In the genomic region with DNA sequence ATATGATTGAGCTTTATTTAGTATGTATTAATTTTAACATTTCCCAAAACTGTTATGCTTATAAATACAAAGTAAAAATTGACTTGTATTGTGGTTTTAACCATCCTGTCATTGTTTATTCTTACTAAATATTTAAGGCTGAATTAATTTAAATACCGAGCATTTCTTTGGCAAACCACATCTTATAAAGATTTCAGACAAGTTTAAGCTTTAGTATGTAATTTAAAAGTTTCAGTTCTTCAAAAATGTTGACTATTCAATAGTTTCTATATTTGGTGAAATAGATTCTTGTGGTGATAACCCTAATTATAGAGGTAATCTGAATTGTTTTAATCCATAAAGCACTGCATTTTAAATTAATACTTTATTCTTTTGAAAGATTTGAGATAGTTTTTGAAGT, we compare ENCODE assay signal across 20 cellular contexts.
DNase-seq lines count a peak whose midpoint lies in the region; ATAC-seq and TF ChIP-seq lines count a peak whose summit lies in the region.
"Had no signal": no experiment of that assay in that cellular context is flagged by ENCODE, and none has a peak within 500 bp of the region (broad histone marks: within the 10 kb centered on the region; RNA-seq: fewer than 3 reads in every experiment).

No MANE protein-coding gene starts in this region.

- no peak overlapping the region for H2AFZ ChIP-seq in smooth muscle cell (ENCODE audit: low read depth)

- in situ Hi-C loops in astrocyte of the spinal cord (cut with HindIII; ENCODE audit: low sequenced_read_pairs): no loop called here

- intact Hi-C loops in esophagus squamous epithelium (cut with DNase I): no loop called here

- DNase-seq in astrocyte of the spinal cord (ENCODE audit: low read depth, low spot score): peak; percentile 19
- DNase-seq in smooth muscle cell (lab: John Stamatoyannopoulos, UW; ENCODE audit: unreplicated experiment): no peak
- no peak for DNase-seq in esophagus squamous epithelium (lab: John Stamatoyannopoulos, UW)
- no peak for DNase-seq in stimulated activated naive CD4-positive, alpha-beta T cell (lab: John Stamatoyannopoulos, UW)
- DNase-seq: activated naive CD8-positive, alpha-beta T cell treated with anti-CD3 and anti-CD28 coated beads, Interleukin-2, amount 50 U/mL, for 24 hours; C1 segment of cervical spinal cord; caudate nucleus; effector memory CD4-positive, alpha-beta T cell; mesendoderm; NCI-H146; NCI-H226; psoas muscle; T-helper 1 cell; upper lobe of left lung had no signal

- H3K4me2 ChIP-seq in smooth muscle cell: peak overlapping the region; percentile 40

- no peaks in the 10 kb centered on the region for H3F3A ChIP-seq in smooth muscle cell (ENCODE audit: low read depth)

- H3K79me2 ChIP-seq in smooth muscle cell (ENCODE audit: low read depth): peaks cover 9% of the 10 kb centered on the region

- H3K4me1 ChIP-seq in smooth muscle cell (ENCODE audit: low read depth): peaks cover 5% of the 10 kb centered on the region
- peaks cover 0 to 14% (median 0%) of the 10 kb centered on the region in 3 donors for H3K4me1 ChIP-seq in esophagus squamous epithelium
- H3K4me1 ChIP-seq: psoas muscle had no signal

- H3K27me3 ChIP-seq in smooth muscle cell (ENCODE audit: low read depth): no peaks in the 10 kb centered on the region
- no peaks in the 10 kb centered on the region for H3K27me3 ChIP-seq in esophagus squamous epithelium
- H3K27me3 ChIP-seq: upper lobe of left lung had no signal

- no peak overlapping the region for H3K9ac ChIP-seq in smooth muscle cell (ENCODE audit: low read depth)

- H3K4me3 ChIP-seq in astrocyte of the spinal cord (ENCODE audit: low read depth, low read length) (no peak overlapping the region), smooth muscle cell (no peak overlapping the region), esophagus squamous epithelium (no peak overlapping the region)
- H3K4me3 ChIP-seq: psoas muscle, upper lobe of left lung had no signal

- H3K36me3 ChIP-seq in smooth muscle cell (ENCODE audit: low read depth): peaks cover 25% of the 10 kb centered on the region
- peaks cover 0 to 53% (median 0%) of the 10 kb centered on the region in 3 donors for H3K36me3 ChIP-seq in esophagus squamous epithelium

- peaks cover 4% of the 10 kb centered on the region for H4K20me1 ChIP-seq in smooth muscle cell (ENCODE audit: low read depth)

- TF ChIP-seq CTCF in astrocyte of the spinal cord (IDR thresholded peaks at IDR 0.05; ENCODE audit: low read depth, low read length): no peak
- TF ChIP-seq CTCF in smooth muscle cell (IDR thresholded peaks at IDR 0.05; ENCODE audit: borderline replicate concordance, insufficient read depth, poor library complexity, severe bottlenecking): no peak
- TF ChIP-seq CTCF in esophagus squamous epithelium (IDR thresholded peaks at IDR 0.05): no peak

- WGBS in smooth muscle cell (ENCODE audit: low lambda C conversion rate): 97% methylated on average over 1 of the region's 1 CpG
- 49 to 79% methylated on average over 1 of the region's 1 CpG for WGBS in esophagus squamous epithelium, 2 donors

- TF ChIP-seq POLR2A in esophagus squamous epithelium (IDR thresholded peaks at IDR 0.05): no peak

- H3K27ac ChIP-seq in smooth muscle cell (ENCODE audit: low read depth) (peak overlapping the region; percentile 20), esophagus squamous epithelium (no peak overlapping the region)
- H3K27ac ChIP-seq: psoas muscle, upper lobe of left lung had no signal

- peak; percentile 75 for ATAC-seq in GM18868 (IDR thresholded peaks at IDR 0.05; ENCODE audit: unreplicated experiment)
- peak; percentile 60 for ATAC-seq in HG03378 (IDR thresholded peaks at IDR 0.05; ENCODE audit: unreplicated experiment)
- ATAC-seq in HG02852 (IDR thresholded peaks at IDR 0.05; ENCODE audit: unreplicated experiment): no peak
- no peak for ATAC-seq in HG03432 (IDR thresholded peaks at IDR 0.05; ENCODE audit: unreplicated experiment)
- ATAC-seq: activated naive CD8-positive, alpha-beta T cell treated with anti-CD3 and anti-CD28 coated beads, Interleukin-2, amount 50 U/mL, for 24 hours; psoas muscle; stimulated activated memory B cell treated with anti-CD40 and anti-IgM and Interleukin-4, amounts not matched to agents 10 μg/mL and 1 μg/mL and 100 μg/mL, for 72 hours; WTC11 had no signal

- no peaks in the 10 kb centered on the region for H3K9me3 ChIP-seq in smooth muscle cell (replicated peaks; ENCODE audit: low read depth)
- H3K9me3 ChIP-seq in esophagus squamous epithelium: no peaks in the 10 kb centered on the region
- H3K9me3 ChIP-seq: psoas muscle, upper lobe of left lung had no signal

Comparison
In these comparisons a context has a peak if more than half of its experiments do, and no peak if none do; other contexts are left out.
1. ATAC-seq: peak in GM18868 (single experiment) and HG03378 (single experiment); none in HG02852 (single experiment) and HG03432 (single experiment).